ENCODE assay signal across 26 cellular contexts in genomic region chr6:53373638-53374037, GRCh38.
"Had no signal": no experiment of that assay in that cellular context is flagged by ENCODE, and none has a peak within 500 bp of the region (broad histone marks: within the 10 kb centered on the region; RNA-seq: fewer than 3 reads in every experiment).

No MANE protein-coding gene starts in this region.

- H3K4me1 ChIP-seq: adrenal gland, SJCRH30 had no signal

- FAIRE-seq: TTC549 had no signal

- ATAC-seq: activated CD4-positive, CD25-positive, alpha-beta regulatory T cell treated with anti-CD3 and anti-CD28 coated beads, Interleukin-2, amount 50 U/mL, for 24 hours; activated naive CD4-positive, alpha-beta T cell treated with anti-CD3 and anti-CD28 coated beads, Interleukin-2, amount 50 U/mL, for 72 hours; activated T-cell treated with anti-CD3 and anti-CD28 coated beads, Interleukin-2, amount 50 U/mL, for 4 hours; Panc1 had no signal

- H3K4me3 ChIP-seq: adrenal gland, SJCRH30, SK-N-MC had no signal

- H3K9me3 ChIP-seq: adrenal gland, SJCRH30 had no signal

- H3K36me3 ChIP-seq: adrenal gland, SJCRH30 had no signal

- H3K27me3 ChIP-seq: adrenal gland, SJCRH30 had no signal

- H3K27ac ChIP-seq: adrenal gland, SJCRH30, SK-N-MC had no signal

- DNase-seq: activated CD4-positive, alpha-beta memory T cell treated with anti-CD3 and anti-CD28 coated beads for 36 hours; activated CD4-positive, alpha-beta T cell treated with anti-CD3 and anti-CD28 coated beads for 4 hours; activated CD4-positive, alpha-beta T cell treated with anti-CD3 and anti-CD28 coated beads, Interleukin-2, amount 50 U/mL, for 1 hour; activated CD8-positive, alpha-beta memory T cell treated with anti-CD3 and anti-CD28 coated beads, Interleukin-2, amount 50 U/mL, for 4 hours; activated gamma-delta T cell treated with Interleukin-2 at 50 U/mL for 16 hours; activated naive CD4-positive, alpha-beta T cell treated with anti-CD3 and anti-CD28 coated beads for 36 hours; activated T-cell treated with anti-CD3 and anti-CD28 coated beads for 4 hours; activated T-cell treated with anti-CD3 and anti-CD28 coated beads, Interleukin-2, amount 50 U/mL, for 4 hours; adrenal gland; anterior cingulate cortex; central memory CD4-positive, alpha-beta T cell; NCI-H1105; NCI-H1417 treated with DMSO at 0.1 percent for 48 hours; NCI-H1694 treated with DMSO at 0.1 percent for 48 hours; NCI-H2029; NCI-H2107; NCI-H226; NCI-H446 treated with DMSO at 0.1 percent for 48 hours; NCI-H524 treated with DMSO at 0.1 percent for 48 hours; SHP77; SJCRH30 had no signal
